In the genomic region with DNA sequence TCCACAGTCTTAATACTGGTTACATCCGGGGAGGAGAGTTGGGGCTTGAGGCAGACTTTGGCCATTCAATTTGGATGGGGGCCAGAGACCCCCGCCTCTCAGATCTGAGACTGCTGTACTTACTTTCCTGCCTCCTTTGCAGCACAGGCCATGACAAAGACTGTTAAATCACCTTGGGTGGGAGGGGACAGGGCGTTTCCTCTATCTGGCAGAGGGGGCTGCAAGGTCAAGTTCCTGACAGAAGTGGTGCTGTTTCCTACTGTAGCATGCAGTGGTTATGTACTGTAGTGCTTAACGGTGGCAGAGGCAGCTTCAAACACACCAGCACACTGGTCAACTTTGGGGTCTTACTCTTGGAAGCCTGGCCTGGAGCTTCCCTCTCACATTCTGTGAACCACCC, we compare ENCODE assay signal across 28 cellular contexts. TPM values are rescaled to one million over a fixed set of nuclear protein-coding genes. Genes with fewer than 3 reads are reported as not detected.
"Had no signal": no experiment of that assay in that cellular context is flagged by ENCODE, and none has a peak within 500 bp of the region (broad histone marks: within the 10 kb centered on the region; RNA-seq: fewer than 3 reads in every experiment).

No MANE protein-coding gene starts in this region.

- H3K4me1 ChIP-seq: adrenal gland, ascending aorta, colonic mucosa, esophagus squamous epithelium, gastrocnemius medialis, sigmoid colon, vagina had no signal

- H3K27ac ChIP-seq: adrenal gland, ascending aorta, brain microvascular endothelial cell, colonic mucosa, dorsolateral prefrontal cortex, esophagus squamous epithelium, gastrocnemius medialis, sigmoid colon, thoracic aorta, vagina had no signal

- H3K4me2 ChIP-seq: smooth muscle cell had no signal

- ATAC-seq: activated CD4-positive, alpha-beta T cell treated with anti-CD3 and anti-CD28 coated beads for 36 hours; activated T-cell treated with anti-CD3 and anti-CD28 coated beads, Interleukin-2, amount 50 U/mL, for 4 hours; effector memory CD8-positive, alpha-beta T cell; gastrocnemius medialis; left cardiac atrium had no signal

- H3K9me3 ChIP-seq: adrenal gland, ascending aorta, colonic mucosa, esophagus squamous epithelium, gastrocnemius medialis, sigmoid colon, thoracic aorta, vagina had no signal

- H3K4me3 ChIP-seq: adrenal gland, ascending aorta, colonic mucosa, dorsolateral prefrontal cortex, esophagus squamous epithelium, gastrocnemius medialis, sigmoid colon, smooth muscle cell, thoracic aorta, vagina had no signal

- DNase-seq: activated B cell treated with CpG ODN at 0.5 μM for 24 hours; activated CD4-positive, alpha-beta T cell treated with anti-CD3 and anti-CD28 coated beads for 36 hours; activated CD4-positive, alpha-beta T cell treated with anti-CD3 and anti-CD28 coated beads, Interleukin-2, amount 50 U/mL, for 4 hours; activated CD8-positive, alpha-beta memory T cell treated with anti-CD3 and anti-CD28 coated beads for 24 hours; activated CD8-positive, alpha-beta memory T cell treated with anti-CD3 and anti-CD28 coated beads, Interleukin-2, amount 50 U/mL, for 4 hours; activated naive CD4-positive, alpha-beta T cell; activated T-cell treated with anti-CD3 and anti-CD28 coated beads, Interleukin-2, amount 50 U/mL, for 4 hours; adrenal gland; brain microvascular endothelial cell; colonic mucosa; dorsolateral prefrontal cortex; effector memory CD8-positive, alpha-beta T cell; esophagus squamous epithelium; gastrocnemius medialis; hippocampal formation; islet precursor cell; left cardiac atrium; mesenchymal stem cell; naive B cell; posterior cingulate gyrus; sigmoid colon; stimulated activated CD4-positive, alpha-beta T cell treated with anti-CD3 and anti-CD28 coated beads, Interleukin-2, amount 100 ng/mL, for 48 hours; stimulated activated naive CD4-positive, alpha-beta T cell treated with Interleukin-2 at 50 U/mL for 16 hours; T-helper 9 cell had no signal

- H3K27me3 ChIP-seq: adrenal gland, ascending aorta, brain microvascular endothelial cell, colonic mucosa, dorsolateral prefrontal cortex, esophagus squamous epithelium, gastrocnemius medialis, sigmoid colon, vagina had no signal

- H3K36me3 ChIP-seq: adrenal gland, brain microvascular endothelial cell, colonic mucosa, gastrocnemius medialis, thoracic aorta, vagina had no signal

RNA-seq across cellular contexts. Expression of a gene that starts 16.4 kb away (rescaled TPM):
- total RNA-seq: activated B cell treated with CpG ODN at 0.5 μM for 24 hours had no signal
